19 cellular contexts compared by ENCODE assay signal in genomic region chr12:114220311-114220710, GRCh38.
"Had no signal": no experiment of that assay in that cellular context is flagged by ENCODE, and none has a peak within 500 bp of the region (broad histone marks: within the 10 kb centered on the region; RNA-seq: fewer than 3 reads in every experiment).

No MANE protein-coding gene starts in this region.

- H3K36me3 ChIP-seq: esophagus muscularis mucosa, gastrocnemius medialis, spleen, thyroid gland had no signal

- DNase-seq: effector memory CD4-positive, alpha-beta T cell; gastrocnemius medialis; immature natural killer cell; kidney; left colon; left ventricle myocardium superior; mesenchymal stem cell; naive B cell; posterior cingulate gyrus; spleen; stimulated activated CD4-positive, alpha-beta T cell treated with anti-CD3 and anti-CD28 coated beads, Interleukin-15, amount 100 ng/mL, for 24 hours; stimulated activated CD4-positive, alpha-beta T cell treated with anti-CD3 and anti-CD28 coated beads, Interleukin-1b, Interleukin-23, amount 100 ng/mL, for 48 hours; stimulated activated CD4-positive, alpha-beta T cell treated with anti-CD3 and anti-CD28 coated beads, Interleukin-4, amount 100 ng/mL, for 24 hours; thyroid gland had no signal

- H3K9me3 ChIP-seq: esophagus muscularis mucosa, gastrocnemius medialis, thyroid gland had no signal

- H3K4me1 ChIP-seq: esophagus muscularis mucosa, gastrocnemius medialis, spleen, thyroid gland had no signal

- H3K27me3 ChIP-seq: thyroid gland had no signal

- H3K4me3 ChIP-seq: esophagus muscularis mucosa, gastrocnemius medialis, lung, spleen, thyroid gland had no signal

- ATAC-seq: gastrocnemius medialis; left colon; left ventricle myocardium superior; sciatic nerve; stimulated activated memory B cell treated with anti-CD40 and anti-IgM and Interleukin-4, amounts not matched to agents 10 μg/mL and 1 μg/mL and 100 μg/mL, for 72 hours had no signal

- H3K27ac ChIP-seq: epithelial cell of prostate, esophagus muscularis mucosa, gastrocnemius medialis, spleen, thyroid gland had no signal
